In the genomic region with DNA sequence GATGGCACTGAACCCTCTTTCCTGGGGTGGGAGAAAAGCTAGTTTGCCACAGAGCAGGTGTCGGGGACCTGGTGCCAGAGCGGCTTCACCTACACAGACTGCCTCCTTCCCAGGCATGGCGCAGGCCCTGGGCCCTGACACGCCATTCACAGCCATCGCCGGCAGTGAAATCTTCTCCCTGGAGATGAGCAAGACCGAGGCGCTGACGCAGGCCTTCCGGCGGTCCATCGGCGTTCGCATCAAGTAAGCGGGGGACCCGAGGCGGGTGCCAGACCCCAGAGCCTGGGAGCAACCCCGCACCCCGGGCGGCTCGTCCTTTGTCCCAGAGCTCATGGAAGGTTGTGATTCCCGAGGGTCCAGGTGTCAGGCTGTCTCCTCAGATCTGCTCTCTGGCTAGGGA, we compare ENCODE assay signal across 12 cellular contexts. TPM values are rescaled to one million over a fixed set of nuclear protein-coding genes. Genes with fewer than 3 reads are reported as not detected.
"Had no signal": no experiment of that assay in that cellular context is flagged by ENCODE, and none has a peak within 500 bp of the region (broad histone marks: within the 10 kb centered on the region; RNA-seq: fewer than 3 reads in every experiment).

No MANE protein-coding gene starts in this region.

- FAIRE-seq: HepG2 had no signal

- H3K9ac ChIP-seq: GM23248 had no signal

- H3K4me1 ChIP-seq: HAP-1 had no signal

- DNase-seq: GM23248, GOT3, H7, HFFc6, KG1 had no signal

- ATAC-seq: HCT116, HepG2 had no signal

- H3K9me3 ChIP-seq: HAP-1 had no signal

- H3K27ac ChIP-seq: GM23248, HL-60 had no signal

- H2AFZ ChIP-seq: GM23248 had no signal

- H3K4me3 ChIP-seq: GM23248, HAP-1 had no signal

RNA-seq across cellular contexts. Expression of gene LHB, which starts 10.0 kb away (rescaled TPM):
- total RNA-seq: GM23248, H4, H7, HepG2, HT1080 had no signal
- polyA plus RNA-seq: HepG2 had no signal

RNA-seq across cellular contexts. Expression of gene CGB3, which starts 17.2 kb away (rescaled TPM):
- total RNA-seq: GM23248, H4, H7, HepG2, HFFc6, HT1080 had no signal
- polyA plus RNA-seq: HepG2, IgD-negative memory B cell had no signal

RNA-seq across cellular contexts. Expression of gene CGB2, which starts 24.8 kb away (rescaled TPM):
- total RNA-seq: GM23248, H4, H7, HepG2 had no signal
- polyA plus RNA-seq: GM23248, HepG2, IgD-negative memory B cell had no signal
